In the genomic region with DNA sequence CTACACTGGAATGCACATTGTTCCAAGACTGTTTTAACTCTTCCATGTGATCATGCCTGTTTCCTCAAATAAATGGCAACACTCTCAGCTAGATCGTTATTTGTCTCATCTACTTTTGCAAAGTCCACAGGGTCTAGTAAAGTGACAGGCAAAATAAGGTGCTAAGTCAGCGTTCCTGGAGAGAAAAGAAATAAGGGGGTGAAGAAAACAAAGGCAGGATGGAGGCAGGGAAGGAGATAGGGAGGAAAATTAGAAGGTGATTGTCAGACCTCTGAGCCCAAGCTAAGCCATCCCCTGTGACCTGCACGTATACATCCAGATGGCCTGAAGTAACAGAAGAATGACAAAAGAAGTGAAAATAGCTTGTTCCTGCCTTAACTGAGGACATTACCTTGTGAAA, we compare ENCODE assay signal across 18 cellular contexts.
DNase-seq lines count a peak whose midpoint lies in the region; ATAC-seq and TF ChIP-seq lines count a peak whose summit lies in the region.
"Had no signal": no experiment of that assay in that cellular context is flagged by ENCODE, and none has a peak within 500 bp of the region (broad histone marks: within the 10 kb centered on the region; RNA-seq: fewer than 3 reads in every experiment).

No MANE protein-coding gene starts in this region.

- H4K20me1 ChIP-seq in H9 (ENCODE audit: control insufficient read depth, insufficient read depth, insufficient read length) (no peaks in the 10 kb centered on the region), neural progenitor cell (ENCODE audit: low read depth) (no peaks in the 10 kb centered on the region)

- H3K4me1 Mint-ChIP-seq in H9 (peaks cover 43 to 50% of the 10 kb centered on the region in 2 experiments), WTC11 (peaks cover 54% of the 10 kb centered on the region), neural progenitor cell (peaks cover 63% of the 10 kb centered on the region)
- H3K4me1 Mint-ChIP-seq: B cell, CD14-positive monocyte had no signal

- H3K4me1 ChIP-seq in H9 (ENCODE audit: insufficient read depth, low read length), result peaks cover 14% of the 10 kb centered on the region; the same call in 1 of the 2 replicates
- H3K4me1 ChIP-seq in neural progenitor cell, result peaks cover 43% of the 10 kb centered on the region

- H3K4me3 ChIP-seq in neural progenitor cell, result no peak overlapping the region
- H3K4me3 ChIP-seq: MG63 had no signal

- WGBS in H9 (ENCODE audit: extremely low coverage, insufficient read length, low lambda C conversion rate), result no CpG with 5 or more reads among the region's 3 CpGs

- H3K14ac ChIP-seq in H9 (ENCODE audit: insufficient read depth, low read length), result no peak overlapping the region

- peak overlapping the region; percentile 0 to 70 (median 32); a peak in 4 of 7 replicates for H3K27ac Mint-ChIP-seq in H9
- peak overlapping the region; percentile 65 for H3K27ac Mint-ChIP-seq in WTC11
- H3K27ac Mint-ChIP-seq in neural progenitor cell, result peak overlapping the region; percentile 76
- H3K27ac Mint-ChIP-seq: B cell, CD14-positive monocyte had no signal

- H3K9ac ChIP-seq in H9 (ENCODE audit: extremely low read depth, insufficient read length, low read length) (no peak overlapping the region), neural progenitor cell (no peak overlapping the region)

- H2AFZ ChIP-seq in H9 (ENCODE audit: low read length) (no peak overlapping the region), neural progenitor cell (replicated peaks) (no peak overlapping the region)

- H3K27me3 Mint-ChIP-seq in H9 (ENCODE audit: low read depth) (no peaks in the 10 kb centered on the region), WTC11 (ENCODE audit: low read depth) (no peaks in the 10 kb centered on the region), neural progenitor cell (ENCODE audit: insufficient read depth, low read depth) (peaks cover 8% of the 10 kb centered on the region)

- peaks cover 17% of the 10 kb centered on the region for H3F3A ChIP-seq in neural progenitor cell (ENCODE audit: low read depth)

- H3K9me3 ChIP-seq in H9 (ENCODE audit: control insufficient read depth, low read depth, low read length) (no peaks in the 10 kb centered on the region), neural progenitor cell (ENCODE audit: low read depth) (no peaks in the 10 kb centered on the region)
- H3K9me3 ChIP-seq: MG63 had no signal

- CTCF ChIA-PET in WTC11 (lab: Charles Lee), result interaction anchor here (1.2 kb wide), 1 partner anchor 509 kb away, joined by 3 read pairs; no protein-coding TSS in a partner anchor

- no peaks in the 10 kb centered on the region; the same call in 1 of the 2 replicates for H3K79me2 ChIP-seq in H9 (ENCODE audit: insufficient read depth, low read length)
- H3K79me2 ChIP-seq in neural progenitor cell (ENCODE audit: low read depth), result no peaks in the 10 kb centered on the region

- H3K27me3 ChIP-seq in H9 (ENCODE audit: insufficient read depth, low read length) (no peaks in the 10 kb centered on the region), neural progenitor cell (no peaks in the 10 kb centered on the region)
- H3K27me3 ChIP-seq: MG63 had no signal

- H3K9me3 Mint-ChIP-seq in H9 (peaks cover 5 to 7% of the 10 kb centered on the region in 2 experiments), WTC11 (peaks cover 10% of the 10 kb centered on the region), neural progenitor cell (peaks cover 2% of the 10 kb centered on the region)
- H3K9me3 Mint-ChIP-seq: CD14-positive monocyte had no signal

- no peak overlapping the region for H3K4me2 ChIP-seq in H9 (ENCODE audit: insufficient read depth, insufficient read length, low read length)
- peak overlapping the region; percentile 42 for H3K4me2 ChIP-seq in neural progenitor cell

- no peak overlapping the region for H4K5ac ChIP-seq in H9 (ENCODE audit: insufficient read length, low read depth, low read length)

- H3K23me2 ChIP-seq in H9 (ENCODE audit: insufficient read length, low read depth, low read length, poor library complexity, severe bottlenecking), result no peaks in the 10 kb centered on the region

- no peak overlapping the region for H2BK20ac ChIP-seq in H9 (ENCODE audit: low read depth, low read length, poor library complexity, severe bottlenecking)

- no peak overlapping the region for H2BK120ac ChIP-seq in H9 (ENCODE audit: low read depth, low read length, poor library complexity, severe bottlenecking)

- H4K91ac ChIP-seq in H9 (ENCODE audit: insufficient read length, low read depth, low read length), result no peak overlapping the region

- peak overlapping the region; percentile 82 for H3K27ac ChIP-seq in H9 (ENCODE audit: insufficient read length, low read depth, low read length)
- no peak overlapping the region for H3K27ac ChIP-seq in neural progenitor cell

- no peak overlapping the region for H3K4ac ChIP-seq in H9 (ENCODE audit: low read depth, low read length)

- H2BK12ac ChIP-seq in H9 (ENCODE audit: insufficient read length, low read depth, low read length), result no peak overlapping the region

- POLR2A ChIA-PET in WTC11 (lab: Charles Lee), result no interaction called here

- no peak overlapping the region for H3K56ac ChIP-seq in H9 (ENCODE audit: insufficient read length, low read depth, low read length)

- no peak overlapping the region for H2BK5ac ChIP-seq in H9 (ENCODE audit: insufficient read length, low read length)

- DNase-seq in H9 (peak; percentile 41), WTC11 (ENCODE audit: low spot score) (no peak), foreskin melanocyte (peak; percentile 6), neural progenitor cell (ENCODE audit: low spot score) (no peak), dermis blood vessel endothelial cell (no peak), UCSD-AML1 (lab: John Stamatoyannopoulos, UW; ENCODE audit: unreplicated experiment) (no peak)
- no peak for DNase-seq in central memory CD4-positive, alpha-beta T cell
- DNase-seq: GF-D8, Kasumi-1, MG63, NCI-H1048, NCI-H1930, NCI-H524, NCI-H82 had no signal

- ATAC-seq in WTC11, result peak; percentile 33; the same call in 1 of the 2 replicates
- ATAC-seq: Panc1, SK-N-SH treated with all-trans-retinoic acid at 6 μM for 48 hours had no signal

- H3K36me3 Mint-ChIP-seq in H9 (ENCODE audit: insufficient read depth in 1 of 3, low read depth in 3 of 3), result peaks cover 2 to 11% (median 5%) of the 10 kb centered on the region in 3 experiments; a peak in 4 of 7 replicates
- peaks cover 13% of the 10 kb centered on the region for H3K36me3 Mint-ChIP-seq in WTC11
- no peaks in the 10 kb centered on the region for H3K36me3 Mint-ChIP-seq in neural progenitor cell
- H3K36me3 Mint-ChIP-seq: CD14-positive monocyte had no signal

- H3K18ac ChIP-seq in H9 (ENCODE audit: insufficient read length, low read depth, low read length), result no peak overlapping the region

- H2BK15ac ChIP-seq in H9 (ENCODE audit: low read depth, low read length), result no peak overlapping the region

- no peak overlapping the region for H3K4me3 Mint-ChIP-seq in H9
- H3K4me3 Mint-ChIP-seq in WTC11, result no peak overlapping the region; the same call in 1 of the 2 replicates
- no peak overlapping the region for H3K4me3 Mint-ChIP-seq in neural progenitor cell
- H3K4me3 Mint-ChIP-seq: B cell, CD14-positive monocyte had no signal

- H3K23ac ChIP-seq in H9 (ENCODE audit: insufficient read length, low read depth, low read length), result no peak overlapping the region

- H2AK5ac ChIP-seq in H9 (ENCODE audit: insufficient read length, low read length), result no peak overlapping the region

- TF ChIP-seq CTCF in H9 (conservative IDR thresholded peaks at IDR 0.05), result no peak
- TF ChIP-seq CTCF in WTC11 (IDR thresholded peaks at IDR 0.05), result no peak
- no peak for TF ChIP-seq CTCF in neural progenitor cell (IDR thresholded peaks at IDR 0.05)

- no peaks in the 10 kb centered on the region for H3K79me1 ChIP-seq in H9 (ENCODE audit: insufficient read depth, low read depth, low read length, poor library complexity, severe bottlenecking)

- no peak overlapping the region for H4K8ac ChIP-seq in H9 (replicated peaks; ENCODE audit: insufficient read length, low read depth, low read length)

- H3K36me3 ChIP-seq in neural progenitor cell, result no peaks in the 10 kb centered on the region
- H3K36me3 ChIP-seq: MG63 had no signal

- H3T11ph ChIP-seq in H9 (ENCODE audit: low read length), result no peak overlapping the region

TF ChIP-seq in WTC11, 78 proteins besides CTCF, POLR2A, EP300 and RAD21:
- no peak for TF ChIP-seq CBFB (CRISPR knock-in tag; IDR thresholded peaks at IDR 0.05; ENCODE audit: low read depth)
TF ChIP-seq in WTC11: peak in this region for 0.

Comparison
In these comparisons a context has a peak if more than half of its experiments do, and no peak if none do; other contexts are left out.
1. DNase-seq: peak in H9 (single experiment) and foreskin melanocyte (single experiment); none in WTC11 (single experiment), neural progenitor cell (single experiment), dermis blood vessel endothelial cell (single experiment), central memory CD4-positive, alpha-beta T cell (single experiment) and UCSD-AML1 (single experiment).
2. Peak in every context shown above with its lines, with median percentiles within 50 percentile points of each other: H3K27ac Mint-ChIP-seq.